Comparison of ENCODE assay signal across 1 cellular context in the genomic region with DNA sequence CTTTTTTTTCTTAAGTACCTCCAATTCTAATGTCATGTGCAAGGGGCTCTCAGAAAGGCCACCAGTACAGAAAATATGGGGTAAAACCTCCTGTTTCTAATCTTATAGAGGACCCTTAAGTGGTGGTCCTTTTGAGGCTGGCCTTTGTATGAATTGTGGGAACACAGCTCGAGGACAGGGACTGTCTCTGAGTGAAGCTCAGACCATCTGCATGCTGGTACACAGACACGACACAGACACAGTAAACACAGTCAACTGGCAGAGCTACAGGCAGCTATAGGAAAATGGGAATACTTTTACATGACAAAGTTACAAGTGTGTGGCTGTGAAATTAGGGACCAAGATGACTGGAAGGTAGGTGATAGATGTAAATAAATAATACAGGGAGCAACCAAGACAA.
TF ChIP-seq lines count a peak whose summit lies in the region.

No MANE protein-coding gene starts in this region.

TF ChIP-seq in IMR-90, 13 proteins besides CTCF, POLR2A, EP300 and RAD21 (continued from another document):
- TF ChIP-seq RCOR1 (IDR thresholded peaks at IDR 0.05; ENCODE audit: insufficient replicate concordance, low read length) (no peak), BHLHE40 (IDR thresholded peaks at IDR 0.05; ENCODE audit: low read depth, low read length) (no peak), FOS (IDR thresholded peaks at IDR 0.05; ENCODE audit: low read depth, low read length) (no peak), MAFK (IDR thresholded peaks at IDR 0.05; ENCODE audit: low read depth, low read length) (no peak), MAZ (IDR thresholded peaks at IDR 0.05; ENCODE audit: borderline replicate concordance, low read depth, low read length) (no peak), CEBPB (IDR thresholded peaks at IDR 0.05; ENCODE audit: low read depth, low read length) (no peak)
- TF ChIP-seq, protein P1, sequence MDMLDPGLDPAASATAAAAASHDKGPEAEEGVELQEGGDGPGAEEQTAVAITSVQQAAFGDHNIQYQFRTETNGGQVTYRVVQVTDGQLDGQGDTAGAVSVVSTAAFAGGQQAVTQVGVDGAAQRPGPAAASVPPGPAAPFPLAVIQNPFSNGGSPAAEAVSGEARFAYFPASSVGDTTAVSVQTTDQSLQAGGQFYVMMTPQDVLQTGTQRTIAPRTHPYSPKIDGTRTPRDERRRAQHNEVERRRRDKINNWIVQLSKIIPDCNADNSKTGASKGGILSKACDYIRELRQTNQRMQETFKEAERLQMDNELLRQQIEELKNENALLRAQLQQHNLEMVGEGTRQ (IDR thresholded peaks at IDR 0.05; ENCODE audit: low read depth, low read length), result no peak
